Comparison of ENCODE assay signal across 19 cellular contexts in the genomic region with DNA sequence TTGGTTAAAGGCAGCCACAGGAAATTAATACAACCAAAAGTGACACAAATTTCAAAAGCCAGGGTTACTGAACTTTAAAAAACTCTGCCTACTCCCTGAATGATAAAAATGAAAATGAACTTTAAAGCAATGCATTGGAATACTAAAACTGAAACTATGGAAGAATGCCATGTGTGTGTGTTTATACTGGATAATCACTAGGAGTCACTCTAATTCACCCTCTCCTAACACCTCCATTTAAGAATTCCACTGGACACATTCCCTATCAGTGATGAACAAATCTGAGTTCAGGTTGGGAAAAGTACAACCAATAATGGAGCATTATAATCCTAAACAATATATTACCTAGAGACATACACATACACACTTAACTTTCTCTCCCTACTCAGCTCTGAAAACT. TPM values are rescaled to one million over a fixed set of nuclear protein-coding genes. Genes with fewer than 3 reads are reported as not detected.
DNase-seq lines count a peak whose midpoint lies in the region; ATAC-seq and TF ChIP-seq lines count a peak whose summit lies in the region.
"Had no signal": no experiment of that assay in that cellular context is flagged by ENCODE, and none has a peak within 500 bp of the region (broad histone marks: within the 10 kb centered on the region; RNA-seq: fewer than 3 reads in every experiment).

No MANE protein-coding gene starts in this region.

- H3K4me3 Mint-ChIP-seq in activated T-cell treated with anti-CD3 and anti-CD28 coated beads, Interleukin-2, amount 50 U/mL, for 24 hours: no peak overlapping the region
- no peak overlapping the region for H3K4me3 Mint-ChIP-seq in activated T-helper 17 cell treated with anti-CD3 and anti-CD28 coated beads, Interleukin-2, amount 50 U/mL, for 72 hours
- H3K4me3 Mint-ChIP-seq: IgD-negative memory B cell, nephron had no signal

- peak overlapping the region; percentile 47 for H3K27ac Mint-ChIP-seq in activated T-cell treated with anti-CD3 and anti-CD28 coated beads, Interleukin-2, amount 50 U/mL, for 24 hours
- H3K27ac Mint-ChIP-seq in activated T-helper 17 cell treated with anti-CD3 and anti-CD28 coated beads, Interleukin-2, amount 50 U/mL, for 72 hours: peak overlapping the region; percentile 40
- H3K27ac Mint-ChIP-seq: nephron had no signal

- H3K36me3 Mint-ChIP-seq in activated T-cell treated with anti-CD3 and anti-CD28 coated beads, Interleukin-2, amount 50 U/mL, for 24 hours (ENCODE audit: low read depth): peaks cover 64% of the 10 kb centered on the region
- peaks cover 85% of the 10 kb centered on the region for H3K36me3 Mint-ChIP-seq in activated T-helper 17 cell treated with anti-CD3 and anti-CD28 coated beads, Interleukin-2, amount 50 U/mL, for 72 hours (ENCODE audit: low read depth)

- peak; percentile 2 for TF ChIP-seq CTCF in fibroblast of mammary gland (conservative IDR thresholded peaks at IDR 0.05; ENCODE audit: control insufficient read depth, insufficient read depth, low read depth, low read length)

- no peak for ATAC-seq in activated T-helper 17 cell treated with anti-CD3 and anti-CD28 coated beads, Interleukin-2, amount 50 U/mL, for 72 hours (replicated peaks)
- no peak for ATAC-seq in HG02678 (IDR thresholded peaks at IDR 0.05; ENCODE audit: unreplicated experiment)
- ATAC-seq: left ventricle myocardium superior, sciatic nerve had no signal

- H3K4me3 ChIP-seq in fibroblast of mammary gland (ENCODE audit: control insufficient read depth, low read depth, low read length): no peak overlapping the region
- H3K4me3 ChIP-seq: SK-N-MC had no signal

- H3K9me3 Mint-ChIP-seq in activated T-cell treated with anti-CD3 and anti-CD28 coated beads, Interleukin-2, amount 50 U/mL, for 24 hours: no peaks in the 10 kb centered on the region
- H3K9me3 Mint-ChIP-seq in activated T-helper 17 cell treated with anti-CD3 and anti-CD28 coated beads, Interleukin-2, amount 50 U/mL, for 72 hours: no peaks in the 10 kb centered on the region
- H3K9me3 Mint-ChIP-seq: IgD-negative memory B cell, nephron had no signal

- H3K27me3 Mint-ChIP-seq in activated T-cell treated with anti-CD3 and anti-CD28 coated beads, Interleukin-2, amount 50 U/mL, for 24 hours: no peaks in the 10 kb centered on the region
- no peaks in the 10 kb centered on the region for H3K27me3 Mint-ChIP-seq in activated T-helper 17 cell treated with anti-CD3 and anti-CD28 coated beads, Interleukin-2, amount 50 U/mL, for 72 hours
- H3K27me3 Mint-ChIP-seq: IgD-negative memory B cell had no signal

- DNase-seq in activated T-cell treated with anti-CD3 and anti-CD28 coated beads, Interleukin-2, amount 50 U/mL, for 24 hours: no peak
- DNase-seq in activated T-cell treated with anti-CD3 and anti-CD28 coated beads, Interleukin-2, amount 50 U/mL, for 48 hours: no peak
- peak; percentile 37 for DNase-seq in fibroblast of mammary gland (ENCODE audit: low read depth)
- DNase-seq in renal cortical epithelial cell (ENCODE audit: low read depth): peak; percentile 32
- no peak for DNase-seq in activated CD4-positive, alpha-beta T cell treated with anti-CD3 and anti-CD28 coated beads for 4 hours
- no peak for DNase-seq in NK-92 (lab: John Stamatoyannopoulos, UW; ENCODE audit: unreplicated experiment)
- DNase-seq: activated CD8-positive, alpha-beta memory T cell treated with anti-CD3 and anti-CD28 coated beads for 24 hours; activated naive CD4-positive, alpha-beta T cell treated with anti-CD3 and anti-CD28 coated beads, Interleukin-2, amount 50 U/mL, for 16 hours; Calu3; cerebellar nuclear complex; left ventricle myocardium superior; NCI-H1092 treated with DMSO at 0.1 percent for 48 hours; stimulated activated CD4-positive, alpha-beta T cell treated with anti-CD3 and anti-CD28 coated beads, Interleukin-4, amount 100 ng/mL, for 4 hours had no signal

- H3K4me1 Mint-ChIP-seq in activated T-cell treated with anti-CD3 and anti-CD28 coated beads, Interleukin-2, amount 50 U/mL, for 24 hours (ENCODE audit: low read depth): peaks cover 3% of the 10 kb centered on the region
- no peaks in the 10 kb centered on the region for H3K4me1 Mint-ChIP-seq in activated T-helper 17 cell treated with anti-CD3 and anti-CD28 coated beads, Interleukin-2, amount 50 U/mL, for 72 hours
- H3K4me1 Mint-ChIP-seq: nephron had no signal

RNA-seq across cellular contexts. Expression of a gene that starts 27.5 kb away (rescaled TPM):
- total RNA-seq in activated T-helper 17 cell treated with anti-CD3 and anti-CD28 coated beads, Interleukin-2, amount 50 U/mL, for 72 hours: 1 to 10 TPM; 5.4 to 7.6 TPM
- total RNA-seq in renal cortical epithelial cell: 50.6 and 63.9 TPM in 2 replicates

RNA-seq across cellular contexts. Expression of a gene that starts 29.4 kb away (rescaled TPM):
- total RNA-seq in activated T-helper 17 cell treated with anti-CD3 and anti-CD28 coated beads, Interleukin-2, amount 50 U/mL, for 72 hours: 10 to 100 TPM; 31.1 to 33.3 TPM
- 101 and 112 TPM in 2 replicates for total RNA-seq in renal cortical epithelial cell

RNA-seq across cellular contexts. Expression of a gene that starts 39.6 kb away (rescaled TPM):
- 10 to 100 TPM; 53.2 to 59.3 TPM for total RNA-seq in activated T-helper 17 cell treated with anti-CD3 and anti-CD28 coated beads, Interleukin-2, amount 50 U/mL, for 72 hours
- total RNA-seq in renal cortical epithelial cell: 49.5 and 126 TPM in 2 replicates

Comparison
In these comparisons a context has a peak if more than half of its experiments do, and no peak if none do; other contexts are left out.
1. DNase-seq: peak in fibroblast of mammary gland (single experiment) and renal cortical epithelial cell (single experiment); none in activated T-cell treated with anti-CD3 and anti-CD28 coated beads, Interleukin-2, amount 50 U/mL, for 24 hours (single experiment), activated T-cell treated with anti-CD3 and anti-CD28 coated beads, Interleukin-2, amount 50 U/mL, for 48 hours (0 of 2), activated CD4-positive, alpha-beta T cell treated with anti-CD3 and anti-CD28 coated beads for 4 hours (0 of 2) and NK-92 (single experiment).